In the genomic region with DNA sequence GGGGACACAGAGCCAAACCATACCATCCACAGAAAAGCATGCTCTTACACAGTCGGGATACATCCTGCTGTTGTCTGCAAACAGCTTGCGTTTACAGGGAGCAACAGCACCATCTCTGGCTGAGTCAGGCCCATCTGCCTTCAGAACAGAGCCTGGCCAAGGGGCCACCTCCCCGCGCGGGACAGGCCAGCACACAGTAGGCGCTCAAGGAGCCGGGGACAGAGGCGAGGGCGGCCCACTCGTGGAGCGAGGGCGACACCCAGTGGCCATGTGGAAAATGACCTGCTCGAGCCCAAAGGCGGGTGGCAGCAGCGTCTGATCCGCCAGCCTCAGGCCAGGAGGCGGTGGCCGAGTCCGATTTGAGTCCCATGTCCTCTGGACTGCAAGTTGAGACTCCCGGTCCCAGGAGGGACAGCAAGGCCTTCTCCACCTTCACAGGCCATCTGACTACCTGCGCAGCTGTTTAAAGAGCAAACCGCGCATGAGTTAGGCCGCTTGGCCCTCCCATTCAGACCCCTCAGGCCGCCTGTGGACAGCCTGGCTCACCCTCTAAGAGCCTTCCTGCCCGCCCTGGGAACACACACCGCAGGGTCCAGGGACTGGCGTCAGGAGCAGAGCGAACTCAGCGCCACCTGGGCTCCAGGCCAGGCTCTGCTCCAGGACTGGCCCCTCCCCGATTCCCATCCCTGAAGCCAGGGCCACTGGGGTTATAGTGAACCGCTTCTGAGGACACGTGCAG, we compare ENCODE assay signal across 1 cellular context.
TF ChIP-seq lines count a peak whose summit lies in the region.

No MANE protein-coding gene starts in this region.

TF ChIP-seq in HepG2, 621 proteins besides CTCF, POLR2A, EP300 and RAD21 (continued from another document and continues in another):
- no peak for TF ChIP-seq TBP (CRISPR knock-in tag; IDR thresholded peaks at IDR 0.05)
- TF ChIP-seq TAF15 (IDR thresholded peaks at IDR 0.05; ENCODE audit: low read depth, low read length, poor library complexity, severe bottlenecking): peak; percentile 23
- TF ChIP-seq, protein P1, sequence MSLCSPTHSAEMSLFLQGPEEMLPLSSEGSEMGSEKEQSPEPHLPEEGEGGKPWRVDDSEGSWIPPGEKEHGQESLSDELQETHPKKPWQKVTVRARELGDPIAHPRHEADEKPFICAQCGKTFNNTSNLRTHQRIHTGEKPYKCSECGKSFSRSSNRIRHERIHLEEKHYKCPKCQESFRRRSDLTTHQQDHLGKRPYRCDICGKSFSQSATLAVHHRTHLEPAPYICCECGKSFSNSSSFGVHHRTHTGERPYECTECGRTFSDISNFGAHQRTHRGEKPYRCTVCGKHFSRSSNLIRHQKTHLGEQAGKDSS (CRISPR knock-in tag; IDR thresholded peaks at IDR 0.05; ENCODE audit: borderline replicate concordance, low read depth): peak; percentile 88
- no peak for TF ChIP-seq ZNF564 (CRISPR knock-in tag; IDR thresholded peaks at IDR 0.05)
- TF ChIP-seq HNF4A (CRISPR knock-in tag; IDR thresholded peaks at IDR 0.05): peak; percentile 43; the same call in 1 of the 2 replicates
- TF ChIP-seq PTBP1 (IDR thresholded peaks at IDR 0.05; ENCODE audit: low read depth, low read length, poor library complexity, severe bottlenecking): no peak
- peak; percentile 89; the same call in 1 of the 2 replicates for TF ChIP-seq ZNF550 (CRISPR knock-in tag; IDR thresholded peaks at IDR 0.05; ENCODE audit: borderline replicate concordance)
- TF ChIP-seq MYC (CRISPR knock-in tag; IDR thresholded peaks at IDR 0.05; ENCODE audit: borderline replicate concordance): peak; percentile 53; the same call in 1 of the 2 replicates
- TF ChIP-seq KAT8 (CRISPR knock-in tag; IDR thresholded peaks at IDR 0.05): peak; percentile 69; the same call in 1 of the 2 replicates
- 0 out of 2 replicates have a peak, but pooled peaks have one; percentile 53 for TF ChIP-seq ZNF430 (CRISPR knock-in tag; IDR thresholded peaks at IDR 0.05)
- TF ChIP-seq, protein P2, sequence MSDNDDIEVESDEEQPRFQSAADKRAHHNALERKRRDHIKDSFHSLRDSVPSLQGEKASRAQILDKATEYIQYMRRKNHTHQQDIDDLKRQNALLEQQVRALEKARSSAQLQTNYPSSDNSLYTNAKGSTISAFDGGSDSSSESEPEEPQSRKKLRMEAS (IDR thresholded peaks at IDR 0.05): peak; percentile 70
- no peak; the same call in 1 of the 2 replicates for TF ChIP-seq FOXO1 (CRISPR knock-in tag; IDR thresholded peaks at IDR 0.05)
- TF ChIP-seq PHF21A (CRISPR knock-in tag; IDR thresholded peaks at IDR 0.05): peak; percentile 83; the same call in 1 of the 2 replicates
- TF ChIP-seq, protein P3, sequence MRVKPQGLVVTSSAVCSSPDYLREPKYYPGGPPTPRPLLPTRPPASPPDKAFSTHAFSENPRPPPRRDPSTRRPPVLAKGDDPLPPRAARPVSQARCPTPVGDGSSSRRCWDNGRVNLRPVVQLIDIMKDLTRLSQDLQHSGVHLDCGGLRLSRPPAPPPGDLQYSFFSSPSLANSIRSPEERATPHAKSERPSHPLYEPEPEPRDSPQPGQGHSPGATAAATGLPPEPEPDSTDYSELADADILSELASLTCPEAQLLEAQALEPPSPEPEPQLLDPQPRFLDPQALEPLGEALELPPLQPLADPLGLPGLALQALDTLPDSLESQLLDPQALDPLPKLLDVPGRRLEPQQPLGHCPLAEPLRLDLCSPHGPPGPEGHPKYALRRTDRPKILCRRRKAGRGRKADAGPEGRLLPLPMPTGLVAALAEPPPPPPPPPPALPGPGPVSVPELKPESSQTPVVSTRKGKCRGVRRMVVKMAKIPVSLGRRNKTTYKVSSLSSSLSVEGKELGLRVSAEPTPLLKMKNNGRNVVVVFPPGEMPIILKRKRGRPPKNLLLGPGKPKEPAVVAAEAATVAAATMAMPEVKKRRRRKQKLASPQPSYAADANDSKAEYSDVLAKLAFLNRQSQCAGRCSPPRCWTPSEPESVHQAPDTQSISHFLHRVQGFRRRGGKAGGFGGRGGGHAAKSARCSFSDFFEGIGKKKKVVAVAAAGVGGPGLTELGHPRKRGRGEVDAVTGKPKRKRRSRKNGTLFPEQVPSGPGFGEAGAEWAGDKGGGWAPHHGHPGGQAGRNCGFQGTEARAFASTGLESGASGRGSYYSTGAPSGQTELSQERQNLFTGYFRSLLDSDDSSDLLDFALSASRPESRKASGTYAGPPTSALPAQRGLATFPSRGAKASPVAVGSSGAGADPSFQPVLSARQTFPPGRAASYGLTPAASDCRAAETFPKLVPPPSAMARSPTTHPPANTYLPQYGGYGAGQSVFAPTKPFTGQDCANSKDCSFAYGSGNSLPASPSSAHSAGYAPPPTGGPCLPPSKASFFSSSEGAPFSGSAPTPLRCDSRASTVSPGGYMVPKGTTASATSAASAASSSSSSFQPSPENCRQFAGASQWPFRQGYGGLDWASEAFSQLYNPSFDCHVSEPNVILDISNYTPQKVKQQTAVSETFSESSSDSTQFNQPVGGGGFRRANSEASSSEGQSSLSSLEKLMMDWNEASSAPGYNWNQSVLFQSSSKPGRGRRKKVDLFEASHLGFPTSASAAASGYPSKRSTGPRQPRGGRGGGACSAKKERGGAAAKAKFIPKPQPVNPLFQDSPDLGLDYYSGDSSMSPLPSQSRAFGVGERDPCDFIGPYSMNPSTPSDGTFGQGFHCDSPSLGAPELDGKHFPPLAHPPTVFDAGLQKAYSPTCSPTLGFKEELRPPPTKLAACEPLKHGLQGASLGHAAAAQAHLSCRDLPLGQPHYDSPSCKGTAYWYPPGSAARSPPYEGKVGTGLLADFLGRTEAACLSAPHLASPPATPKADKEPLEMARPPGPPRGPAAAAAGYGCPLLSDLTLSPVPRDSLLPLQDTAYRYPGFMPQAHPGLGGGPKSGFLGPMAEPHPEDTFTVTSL (CRISPR knock-in tag; IDR thresholded peaks at IDR 0.05; ENCODE audit: borderline replicate concordance): no peak
- TF ChIP-seq ZFP90 (CRISPR knock-in tag; IDR thresholded peaks at IDR 0.05; ENCODE audit: borderline replicate concordance): 0 out of 2 replicates have a peak, but pooled peaks have one; percentile 83
- peak; percentile 84 for TF ChIP-seq SALL1 (CRISPR knock-in tag; IDR thresholded peaks at IDR 0.05)
- TF ChIP-seq ATF1 (CRISPR knock-in tag; IDR thresholded peaks at IDR 0.05): no peak
- no peak for TF ChIP-seq LCORL (IDR thresholded peaks at IDR 0.05)
- peak; percentile 89; the same call in 1 of the 2 replicates for TF ChIP-seq LCORL (CRISPR knock-in tag; IDR thresholded peaks at IDR 0.05)
- 0 out of 2 replicates have a peak, but pooled peaks have one; percentile 57 for TF ChIP-seq ZFP36L2 (CRISPR knock-in tag; IDR thresholded peaks at IDR 0.05)
- no peak for TF ChIP-seq ZBTB1 (CRISPR knock-in tag; IDR thresholded peaks at IDR 0.05; ENCODE audit: borderline replicate concordance)
- 0 out of 2 replicates have a peak, but pooled peaks have one; percentile 41 for TF ChIP-seq FOXK1 (CRISPR knock-in tag; IDR thresholded peaks at IDR 0.05; ENCODE audit: borderline replicate concordance, low read depth)
- peak; percentile 64; the same call in 1 of the 2 replicates for TF ChIP-seq GATAD1 (CRISPR knock-in tag; IDR thresholded peaks at IDR 0.05)
- no peak for TF ChIP-seq ZNF138 (CRISPR knock-in tag; IDR thresholded peaks at IDR 0.05; ENCODE audit: low read depth)
- TF ChIP-seq ZNF777 (CRISPR knock-in tag; IDR thresholded peaks at IDR 0.05): peak; percentile 60
- peak; percentile 75 for TF ChIP-seq HOXA3 (CRISPR knock-in tag; IDR thresholded peaks at IDR 0.05)
- TF ChIP-seq, protein P4, sequence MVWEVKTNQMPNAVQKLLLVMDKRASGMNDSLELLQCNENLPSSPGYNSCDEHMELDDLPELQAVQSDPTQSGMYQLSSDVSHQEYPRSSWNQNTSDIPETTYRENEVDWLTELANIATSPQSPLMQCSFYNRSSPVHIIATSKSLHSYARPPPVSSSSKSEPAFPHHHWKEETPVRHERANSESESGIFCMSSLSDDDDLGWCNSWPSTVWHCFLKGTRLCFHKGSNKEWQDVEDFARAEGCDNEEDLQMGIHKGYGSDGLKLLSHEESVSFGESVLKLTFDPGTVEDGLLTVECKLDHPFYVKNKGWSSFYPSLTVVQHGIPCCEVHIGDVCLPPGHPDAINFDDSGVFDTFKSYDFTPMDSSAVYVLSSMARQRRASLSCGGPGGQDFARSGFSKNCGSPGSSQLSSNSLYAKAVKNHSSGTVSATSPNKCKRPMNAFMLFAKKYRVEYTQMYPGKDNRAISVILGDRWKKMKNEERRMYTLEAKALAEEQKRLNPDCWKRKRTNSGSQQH (CRISPR knock-in tag; IDR thresholded peaks at IDR 0.05; ENCODE audit: low read depth): no peak
- TF ChIP-seq, protein P5, sequence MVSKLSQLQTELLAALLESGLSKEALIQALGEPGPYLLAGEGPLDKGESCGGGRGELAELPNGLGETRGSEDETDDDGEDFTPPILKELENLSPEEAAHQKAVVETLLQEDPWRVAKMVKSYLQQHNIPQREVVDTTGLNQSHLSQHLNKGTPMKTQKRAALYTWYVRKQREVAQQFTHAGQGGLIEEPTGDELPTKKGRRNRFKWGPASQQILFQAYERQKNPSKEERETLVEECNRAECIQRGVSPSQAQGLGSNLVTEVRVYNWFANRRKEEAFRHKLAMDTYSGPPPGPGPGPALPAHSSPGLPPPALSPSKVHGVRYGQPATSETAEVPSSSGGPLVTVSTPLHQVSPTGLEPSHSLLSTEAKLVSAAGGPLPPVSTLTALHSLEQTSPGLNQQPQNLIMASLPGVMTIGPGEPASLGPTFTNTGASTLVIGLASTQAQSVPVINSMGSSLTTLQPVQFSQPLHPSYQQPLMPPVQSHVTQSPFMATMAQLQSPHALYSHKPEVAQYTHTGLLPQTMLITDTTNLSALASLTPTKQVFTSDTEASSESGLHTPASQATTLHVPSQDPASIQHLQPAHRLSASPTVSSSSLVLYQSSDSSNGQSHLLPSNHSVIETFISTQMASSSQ (IDR thresholded peaks at IDR 0.05; ENCODE audit: low read depth): no peak
- TF ChIP-seq, protein P5 (CRISPR knock-in tag; IDR thresholded peaks at IDR 0.05; ENCODE audit: borderline replicate concordance): peak; percentile 56; the same call in 1 of the 2 replicates
- TF ChIP-seq, protein P6, sequence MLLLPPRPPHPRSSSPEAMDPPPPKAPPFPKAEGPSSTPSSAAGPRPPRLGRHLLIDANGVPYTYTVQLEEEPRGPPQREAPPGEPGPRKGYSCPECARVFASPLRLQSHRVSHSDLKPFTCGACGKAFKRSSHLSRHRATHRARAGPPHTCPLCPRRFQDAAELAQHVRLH (CRISPR knock-in tag; IDR thresholded peaks at IDR 0.05; ENCODE audit: borderline replicate concordance, low read depth): peak; percentile 87
- peak; percentile 33; the same call in 1 of the 2 replicates for TF ChIP-seq SAP130 (CRISPR knock-in tag; IDR thresholded peaks at IDR 0.05; ENCODE audit: low read depth)
- TF ChIP-seq, protein P7, sequence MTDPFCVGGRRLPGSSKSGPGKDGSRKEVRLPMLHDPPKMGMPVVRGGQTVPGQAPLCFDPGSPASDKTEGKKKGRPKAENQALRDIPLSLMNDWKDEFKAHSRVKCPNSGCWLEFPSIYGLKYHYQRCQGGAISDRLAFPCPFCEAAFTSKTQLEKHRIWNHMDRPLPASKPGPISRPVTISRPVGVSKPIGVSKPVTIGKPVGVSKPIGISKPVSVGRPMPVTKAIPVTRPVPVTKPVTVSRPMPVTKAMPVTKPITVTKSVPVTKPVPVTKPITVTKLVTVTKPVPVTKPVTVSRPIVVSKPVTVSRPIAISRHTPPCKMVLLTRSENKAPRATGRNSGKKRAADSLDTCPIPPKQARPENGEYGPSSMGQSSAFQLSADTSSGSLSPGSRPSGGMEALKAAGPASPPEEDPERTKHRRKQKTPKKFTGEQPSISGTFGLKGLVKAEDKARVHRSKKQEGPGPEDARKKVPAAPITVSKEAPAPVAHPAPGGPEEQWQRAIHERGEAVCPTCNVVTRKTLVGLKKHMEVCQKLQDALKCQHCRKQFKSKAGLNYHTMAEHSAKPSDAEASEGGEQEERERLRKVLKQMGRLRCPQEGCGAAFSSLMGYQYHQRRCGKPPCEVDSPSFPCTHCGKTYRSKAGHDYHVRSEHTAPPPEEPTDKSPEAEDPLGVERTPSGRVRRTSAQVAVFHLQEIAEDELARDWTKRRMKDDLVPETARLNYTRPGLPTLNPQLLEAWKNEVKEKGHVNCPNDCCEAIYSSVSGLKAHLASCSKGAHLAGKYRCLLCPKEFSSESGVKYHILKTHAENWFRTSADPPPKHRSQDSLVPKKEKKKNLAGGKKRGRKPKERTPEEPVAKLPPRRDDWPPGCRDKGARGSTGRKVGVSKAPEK (CRISPR knock-in tag; IDR thresholded peaks at IDR 0.05; ENCODE audit: borderline replicate concordance): no peak
- TF ChIP-seq PAX8 (CRISPR knock-in tag; IDR thresholded peaks at IDR 0.05; ENCODE audit: borderline replicate concordance): peak; percentile 11; the same call in 1 of the 2 replicates
- no peak for TF ChIP-seq NR2F6 (IDR thresholded peaks at IDR 0.05)
- no peak; the same call in 1 of the 2 replicates for TF ChIP-seq NR2F6 (CRISPR knock-in tag; IDR thresholded peaks at IDR 0.05)
- TF ChIP-seq ZNF652 (CRISPR knock-in tag; IDR thresholded peaks at IDR 0.05; ENCODE audit: borderline replicate concordance, low read depth): no peak
- no peak; the same call in 1 of the 2 replicates for TF ChIP-seq ZFP41 (CRISPR knock-in tag; IDR thresholded peaks at IDR 0.05; ENCODE audit: borderline replicate concordance)
- TF ChIP-seq ASH2L (IDR thresholded peaks at IDR 0.05; ENCODE audit: insufficient read length, low read depth, low read length): peak; percentile 17
- TF ChIP-seq SP1 (IDR thresholded peaks at IDR 0.05): no peak
- TF ChIP-seq SP1 (CRISPR knock-in tag; IDR thresholded peaks at IDR 0.05): no peak
- peak; percentile 47; the same call in 1 of the 2 replicates for TF ChIP-seq ISL2 (CRISPR knock-in tag; IDR thresholded peaks at IDR 0.05)
- TF ChIP-seq, protein P8, sequence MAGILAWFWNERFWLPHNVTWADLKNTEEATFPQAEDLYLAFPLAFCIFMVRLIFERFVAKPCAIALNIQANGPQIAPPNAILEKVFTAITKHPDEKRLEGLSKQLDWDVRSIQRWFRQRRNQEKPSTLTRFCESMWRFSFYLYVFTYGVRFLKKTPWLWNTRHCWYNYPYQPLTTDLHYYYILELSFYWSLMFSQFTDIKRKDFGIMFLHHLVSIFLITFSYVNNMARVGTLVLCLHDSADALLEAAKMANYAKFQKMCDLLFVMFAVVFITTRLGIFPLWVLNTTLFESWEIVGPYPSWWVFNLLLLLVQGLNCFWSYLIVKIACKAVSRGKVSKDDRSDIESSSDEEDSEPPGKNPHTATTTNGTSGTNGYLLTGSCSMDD (CRISPR knock-in tag; IDR thresholded peaks at IDR 0.05): no peak
- TF ChIP-seq SYNCRIP (IDR thresholded peaks at IDR 0.05; ENCODE audit: insufficient read depth, low read depth, low read length): no peak
- no peak for TF ChIP-seq ZNF790 (CRISPR knock-in tag; IDR thresholded peaks at IDR 0.05; ENCODE audit: borderline replicate concordance)
- no peak for TF ChIP-seq ZNF781 (CRISPR knock-in tag; IDR thresholded peaks at IDR 0.05; ENCODE audit: borderline replicate concordance, not compliant biosample characterization)
